14 cellular contexts compared by ENCODE assay signal in genomic region chr18:23291456-23292205, GRCh38.
A peak's percentile ranks its signal among the peaks of the same experiment; 100 is the strongest.
DNase-seq lines count a peak whose midpoint lies in the region; ATAC-seq and TF ChIP-seq lines count a peak whose summit lies in the region.
"Had no signal": no experiment of that assay in that cellular context is flagged by ENCODE, and none has a peak within 500 bp of the region (broad histone marks: within the 10 kb centered on the region; RNA-seq: fewer than 3 reads in every experiment).

No MANE protein-coding gene starts in this region.

- TF ChIP-seq CTCF in choroid plexus epithelial cell (conservative IDR thresholded peaks at IDR 0.05; ENCODE audit: low read depth, low read length), result no peak
- TF ChIP-seq CTCF in nephron progenitor cell (IDR thresholded peaks at IDR 0.05), result no peak

- peak overlapping the region; percentile 77 for H3K27ac Mint-ChIP-seq in nephron progenitor cell
- H3K27ac Mint-ChIP-seq: activated naive CD8-positive, alpha-beta T cell treated with anti-CD3 and anti-CD28 coated beads, Interleukin-2, amount 10 ng/mL, durations not matched to agents 7 days and 5 days; CD4-positive, alpha-beta memory T cell had no signal

- H3K36me3 Mint-ChIP-seq in nephron progenitor cell (ENCODE audit: low read depth), result peaks cover 2% of the 10 kb centered on the region
- H3K36me3 Mint-ChIP-seq: activated naive CD8-positive, alpha-beta T cell treated with anti-CD3 and anti-CD28 coated beads, Interleukin-2, amount 10 ng/mL, durations not matched to agents 7 days and 5 days had no signal

- no peak for ATAC-seq in HG03196 (IDR thresholded peaks at IDR 0.05; ENCODE audit: unreplicated experiment)
- ATAC-seq in HG03571 (IDR thresholded peaks at IDR 0.05; ENCODE audit: unreplicated experiment), result no peak
- ATAC-seq in GM21381 (IDR thresholded peaks at IDR 0.05; ENCODE audit: unreplicated experiment), result no peak
- ATAC-seq: pancreas had no signal

- peaks cover 7% of the 10 kb centered on the region for H3K27me3 Mint-ChIP-seq in nephron progenitor cell (ENCODE audit: low read depth, poor library complexity)
- H3K27me3 Mint-ChIP-seq: activated naive CD8-positive, alpha-beta T cell treated with anti-CD3 and anti-CD28 coated beads, Interleukin-2, amount 10 ng/mL, durations not matched to agents 7 days and 5 days; CD4-positive, alpha-beta memory T cell had no signal

- peaks cover 38% of the 10 kb centered on the region for H3K4me1 Mint-ChIP-seq in nephron progenitor cell
- H3K4me1 Mint-ChIP-seq: activated naive CD8-positive, alpha-beta T cell treated with anti-CD3 and anti-CD28 coated beads, Interleukin-2, amount 10 ng/mL, durations not matched to agents 7 days and 5 days; CD4-positive, alpha-beta memory T cell had no signal

- H3K9me3 Mint-ChIP-seq in nephron progenitor cell, result no peaks in the 10 kb centered on the region
- H3K9me3 Mint-ChIP-seq: activated naive CD8-positive, alpha-beta T cell treated with anti-CD3 and anti-CD28 coated beads, Interleukin-2, amount 10 ng/mL, durations not matched to agents 7 days and 5 days; CD4-positive, alpha-beta memory T cell had no signal

- H3K4me3 Mint-ChIP-seq in nephron progenitor cell, result no peak overlapping the region
- H3K4me3 Mint-ChIP-seq: activated naive CD8-positive, alpha-beta T cell treated with anti-CD3 and anti-CD28 coated beads, Interleukin-2, amount 10 ng/mL, durations not matched to agents 7 days and 5 days; CD4-positive, alpha-beta memory T cell had no signal

- peak; percentile 27 for DNase-seq in DMS79 (lab: John Stamatoyannopoulos, UW)
- peak; percentile 3 for DNase-seq in NCI-H2196 treated with DMSO at 0.1 percent for 48 hours (lab: John Stamatoyannopoulos, UW; ENCODE audit: unreplicated experiment)
- DNase-seq in choroid plexus epithelial cell (ENCODE audit: low read depth), result peak; percentile 48
- no peak for DNase-seq in nephron progenitor cell
- no peak for DNase-seq in activated CD4-positive, alpha-beta T cell treated with anti-CD3 and anti-CD28 coated beads, Interleukin-2, amount 50 U/mL, for 1 hour
- DNase-seq: activated naive CD8-positive, alpha-beta T cell treated with anti-CD3 and anti-CD28 coated beads, Interleukin-2, amount 10 ng/mL, durations not matched to agents 7 days and 5 days; CD4-positive, alpha-beta memory T cell; NCI-H146; pancreas; stimulated activated naive CD4-positive, alpha-beta T cell had no signal

- no peak overlapping the region for H3K4me3 ChIP-seq in choroid plexus epithelial cell (ENCODE audit: low read depth, low read length)
- H3K4me3 ChIP-seq: hepatocyte, pancreas had no signal

Comparison
In these comparisons a context has a peak if more than half of its experiments do, and no peak if none do; other contexts are left out.
1. DNase-seq: peak in DMS79 (single experiment), NCI-H2196 treated with DMSO at 0.1 percent for 48 hours (single experiment) and choroid plexus epithelial cell (single experiment); none in nephron progenitor cell (single experiment) and activated CD4-positive, alpha-beta T cell treated with anti-CD3 and anti-CD28 coated beads, Interleukin-2, amount 50 U/mL, for 1 hour (single experiment).